In the genomic region with DNA sequence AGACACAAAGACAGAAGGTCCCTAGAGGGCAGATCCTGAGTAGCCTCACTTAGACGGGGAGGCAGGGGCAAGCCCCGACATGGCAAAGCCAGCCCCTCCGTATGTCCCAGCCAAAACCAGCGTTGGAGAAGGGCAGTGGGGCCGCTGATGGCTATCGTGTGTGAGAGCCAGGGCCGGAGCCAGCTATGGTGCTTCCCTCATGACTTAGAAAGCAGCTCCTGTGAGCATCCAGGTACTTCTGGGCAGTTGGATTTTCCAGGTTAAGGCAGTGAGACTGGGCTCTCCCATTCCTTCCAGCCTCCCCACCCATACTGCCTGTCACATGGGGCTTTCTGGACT, we compare ENCODE assay signal across 15 cellular contexts. TPM values are rescaled to one million over a fixed set of nuclear protein-coding genes. Genes with fewer than 3 reads are reported as not detected.
DNase-seq lines count a peak whose midpoint lies in the region; ATAC-seq and TF ChIP-seq lines count a peak whose summit lies in the region.
"Had no signal": no experiment of that assay in that cellular context is flagged by ENCODE, and none has a peak within 500 bp of the region (broad histone marks: within the 10 kb centered on the region; RNA-seq: fewer than 3 reads in every experiment).

No MANE protein-coding gene starts in this region.

- no peak overlapping the region for H3K4me3 Mint-ChIP-seq in T-helper 17 cell
- H3K4me3 Mint-ChIP-seq in immature natural killer cell: no peak overlapping the region
- H3K4me3 Mint-ChIP-seq: activated CD8-positive, alpha-beta memory T cell treated with anti-CD3 and anti-CD28 coated beads, Interleukin-2, amount 10 ng/mL, durations not matched to agents 7 days and 5 days; CD4-positive, CD25-positive, alpha-beta regulatory T cell; WTC11 had no signal

- H3K9me3 Mint-ChIP-seq in immature natural killer cell: no peaks in the 10 kb centered on the region
- H3K9me3 Mint-ChIP-seq: CD4-positive, CD25-positive, alpha-beta regulatory T cell; WTC11 had no signal

- H3K4me3 ChIP-seq in Peyer's patch: no peak overlapping the region
- H3K4me3 ChIP-seq in esophagus (ENCODE audit: low read depth in 1 of 2, low read length in 2 of 2): no peak overlapping the region
- H3K4me3 ChIP-seq in muscle layer of duodenum (ENCODE audit: low read depth in 1 of 2, low read length in 2 of 2): no peak overlapping the region
- no peak overlapping the region for H3K4me3 ChIP-seq in testis
- H3K4me3 ChIP-seq: lung had no signal

- H3K27ac Mint-ChIP-seq in T-helper 17 cell: no peak overlapping the region
- H3K27ac Mint-ChIP-seq in immature natural killer cell: no peak overlapping the region
- H3K27ac Mint-ChIP-seq: activated CD8-positive, alpha-beta memory T cell treated with anti-CD3 and anti-CD28 coated beads, Interleukin-2, amount 10 ng/mL, durations not matched to agents 7 days and 5 days; CD4-positive, CD25-positive, alpha-beta regulatory T cell; WTC11 had no signal

- H3K27me3 Mint-ChIP-seq in T-helper 17 cell (peaks cover 17% of the 10 kb centered on the region), immature natural killer cell (ENCODE audit: low read depth in 3 of 3) (peaks cover 0 to 6% (median 5%) of the 10 kb centered on the region in 3 donors)

- DNase-seq in Peyer's patch (no peak), testis (no peak), T-helper 17 cell (no peak), immature natural killer cell (no peak)
- DNase-seq: activated CD8-positive, alpha-beta memory T cell treated with anti-CD3 and anti-CD28 coated beads, Interleukin-2, amount 10 ng/mL, durations not matched to agents 7 days and 5 days; activated naive CD4-positive, alpha-beta T cell treated with Interleukin-2 at 50 U/mL for 16 hours; CD4-positive, CD25-positive, alpha-beta regulatory T cell; NCI-H1092; SW 1271 had no signal

- H3K9me3 ChIP-seq in Peyer's patch (no peaks in the 10 kb centered on the region), esophagus (ENCODE audit: control insufficient read depth in 2 of 2, insufficient read depth in 1 of 2, low read depth in 1 of 2, low read length in 1 of 2) (no peaks in the 10 kb centered on the region), muscle layer of duodenum (ENCODE audit: control insufficient read depth in 1 of 2, low read length in 2 of 2) (no peaks in the 10 kb centered on the region), testis (no peaks in the 10 kb centered on the region), T-helper 17 cell (ENCODE audit: control insufficient read depth, low read length, poor library complexity, severe bottlenecking) (no peaks in the 10 kb centered on the region)

- peaks cover 2% of the 10 kb centered on the region for H3K4me1 Mint-ChIP-seq in T-helper 17 cell
- H3K4me1 Mint-ChIP-seq in immature natural killer cell: no peaks in the 10 kb centered on the region
- H3K4me1 Mint-ChIP-seq: activated CD8-positive, alpha-beta memory T cell treated with anti-CD3 and anti-CD28 coated beads, Interleukin-2, amount 10 ng/mL, durations not matched to agents 7 days and 5 days; CD4-positive, CD25-positive, alpha-beta regulatory T cell had no signal

- intact Hi-C loops in testis (cut with DNase I; ENCODE audit: low total_unique reads): no loop called here

- H3K4me1 ChIP-seq in Peyer's patch (peaks cover 0 to 46% (median 22%) of the 10 kb centered on the region in 4 donors), esophagus (ENCODE audit: control insufficient read depth in 2 of 2, insufficient read depth in 2 of 2, low read length in 1 of 2) (peaks cover 0 to 12% of the 10 kb centered on the region in 2 donors), muscle layer of duodenum (ENCODE audit: control insufficient read depth in 1 of 2, insufficient read depth in 2 of 2, low read length in 2 of 2) (peaks cover 8 to 10% of the 10 kb centered on the region in 2 donors), testis (peaks cover 12% of the 10 kb centered on the region)

- H3K27ac ChIP-seq in Peyer's patch (peak overlapping the region; percentile 57 to 92 (median 76)), esophagus (ENCODE audit: low read depth in 2 of 2, low read length in 1 of 2) (peak overlapping the region; percentile 74 to 87), muscle layer of duodenum (ENCODE audit: low read length) (peak overlapping the region; percentile 49), testis (peak overlapping the region; percentile 3 to 48)

- ATAC-seq in GM18517 (IDR thresholded peaks at IDR 0.05; ENCODE audit: unreplicated experiment) (no peak), GM19452 (IDR thresholded peaks at IDR 0.05; ENCODE audit: unreplicated experiment) (no peak), T-helper 17 cell (no peak)
- ATAC-seq: activated CD8-positive, alpha-beta memory T cell treated with anti-CD3 and anti-CD28 coated beads, Interleukin-2, amount 10 ng/mL, durations not matched to agents 7 days and 5 days; WTC11 had no signal

- TF ChIP-seq CTCF in Peyer's patch (IDR thresholded peaks at IDR 0.05) (no peak), testis (IDR thresholded peaks at IDR 0.05) (no peak)

- H3K27me3 ChIP-seq in Peyer's patch (no peaks in the 10 kb centered on the region), esophagus (ENCODE audit: control insufficient read depth in 1 of 2, insufficient read depth in 2 of 2, low read length in 2 of 2) (no peaks in the 10 kb centered on the region), muscle layer of duodenum (ENCODE audit: low read depth, low read length) (no peaks in the 10 kb centered on the region), testis (no peaks in the 10 kb centered on the region)

- H3K36me3 ChIP-seq in Peyer's patch (no peaks in the 10 kb centered on the region), esophagus (ENCODE audit: control insufficient read depth in 2 of 2, insufficient read depth in 2 of 2, low read length in 1 of 2) (no peaks in the 10 kb centered on the region), muscle layer of duodenum (ENCODE audit: control insufficient read depth in 1 of 2, insufficient read depth in 2 of 2, low read length in 2 of 2) (no peaks in the 10 kb centered on the region), testis (ENCODE audit: low read depth, missing control alignments) (no peaks in the 10 kb centered on the region)

- WGBS in esophagus, 2 donors: 66 to 75% methylated on average over 7 of the region's 7 CpGs
- WGBS in testis, 2 donors: 66 to 80% methylated on average over 7 of the region's 7 CpGs

- TF ChIP-seq POLR2A in Peyer's patch (IDR thresholded peaks at IDR 0.05) (no peak), testis (IDR thresholded peaks at IDR 0.05) (no peak)

- peaks cover 3% of the 10 kb centered on the region for H3K36me3 Mint-ChIP-seq in T-helper 17 cell (ENCODE audit: low read depth)
- H3K36me3 Mint-ChIP-seq in immature natural killer cell: no peaks in the 10 kb centered on the region
- H3K36me3 Mint-ChIP-seq: activated CD8-positive, alpha-beta memory T cell treated with anti-CD3 and anti-CD28 coated beads, Interleukin-2, amount 10 ng/mL, durations not matched to agents 7 days and 5 days; CD4-positive, CD25-positive, alpha-beta regulatory T cell; WTC11 had no signal

RNA-seq across cellular contexts. Expression of a gene that starts 31.2 kb away (rescaled TPM):
- 10 to 100 TPM; 51.0 to 75.9 (median 67.6) TPM for total RNA-seq in Peyer's patch
- polyA plus RNA-seq in esophagus: 1 to 10 TPM; 3.4 to 5.4 TPM
- 10 to 100 TPM; 31.3 to 33.7 TPM for total RNA-seq in testis
- polyA plus RNA-seq in testis (ENCODE audit: insufficient read depth, low read depth, low replicate concordance): 4.6 TPM
- 10 to 100 TPM; 15.0 to 17.6 TPM for total RNA-seq in T-helper 17 cell
- 10 to 100 TPM in 1 of 3 donors, 1 to 10 TPM in 2; 3.1 to 15.1 (median 5.1) TPM for polyA plus RNA-seq in immature natural killer cell

Comparison
In these comparisons a context has a peak if more than half of its experiments do, and no peak if none do; other contexts are left out.
1. H3K27ac ChIP-seq: peak in every context shown above with its lines; median percentile 80 in esophagus; 76 in Peyer's patch; 49 in muscle layer of duodenum; 26 in testis.